17 cellular contexts compared by ENCODE assay signal in the genomic region with DNA sequence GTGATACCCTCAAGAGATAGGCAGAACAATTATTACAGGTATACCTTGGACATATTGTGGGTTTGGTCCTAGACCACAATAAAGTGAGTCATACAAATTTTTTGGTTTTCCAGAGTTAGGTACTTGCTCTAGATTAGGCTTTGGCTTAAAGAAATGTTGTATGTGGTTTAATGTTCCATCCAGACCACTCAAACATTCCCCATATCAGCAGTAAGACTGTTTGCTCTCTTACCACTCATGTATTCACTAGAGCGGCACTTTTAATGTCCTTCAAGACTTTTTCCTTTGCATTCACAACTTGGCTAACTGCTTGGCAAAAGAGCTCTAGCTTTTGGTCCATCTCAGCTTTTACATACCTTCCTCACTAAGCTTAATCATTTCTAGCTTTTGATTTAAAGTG.
A peak's percentile ranks its signal among the peaks of the same experiment; 100 is the strongest.
DNase-seq lines count a peak whose midpoint lies in the region; ATAC-seq, FAIRE-seq and TF ChIP-seq lines count a peak whose summit lies in the region.
"Had no signal": no experiment of that assay in that cellular context is flagged by ENCODE, and none has a peak within 500 bp of the region (broad histone marks: within the 10 kb centered on the region; RNA-seq: fewer than 3 reads in every experiment).

No MANE protein-coding gene starts in this region.

- no peak overlapping the region for H3K4me3 Mint-ChIP-seq in nephron progenitor cell
- H3K4me3 Mint-ChIP-seq: CD4-positive, alpha-beta T cell had no signal

- TF ChIP-seq CTCF in nephron progenitor cell (IDR thresholded peaks at IDR 0.05) = no peak
- TF ChIP-seq CTCF in upper lobe of right lung (IDR thresholded peaks at IDR 0.05) = no peak

- no peaks in the 10 kb centered on the region for H3K27me3 ChIP-seq in upper lobe of right lung

- no peaks in the 10 kb centered on the region for H3K36me3 ChIP-seq in upper lobe of right lung
- H3K36me3 ChIP-seq: HAP-1 had no signal

- peaks cover 4% of the 10 kb centered on the region for H3K27me3 Mint-ChIP-seq in nephron progenitor cell (ENCODE audit: low read depth, poor library complexity)
- H3K27me3 Mint-ChIP-seq: CD4-positive, alpha-beta T cell had no signal

- H3K27ac Mint-ChIP-seq in nephron progenitor cell = peak overlapping the region; percentile 62
- H3K27ac Mint-ChIP-seq: CD4-positive, alpha-beta T cell had no signal

- H3K27ac ChIP-seq in upper lobe of right lung = no peak overlapping the region
- H3K27ac ChIP-seq: C4-2B, GM23248 had no signal

- no peaks in the 10 kb centered on the region for H3K9me3 ChIP-seq in upper lobe of right lung
- H3K9me3 ChIP-seq: Caco-2, HAP-1 had no signal

- FAIRE-seq in RCC 7860 (lab: Jason Lieb, UNC) = no peak
- FAIRE-seq: A204.1, D721Med had no signal

- H3K36me3 Mint-ChIP-seq in nephron progenitor cell (ENCODE audit: low read depth) = no peaks in the 10 kb centered on the region

- peaks cover 14% of the 10 kb centered on the region for H3K4me1 Mint-ChIP-seq in nephron progenitor cell

- H3K4me1 ChIP-seq in upper lobe of right lung = no peaks in the 10 kb centered on the region
- H3K4me1 ChIP-seq: Caco-2, HAP-1 had no signal

- peaks cover 9% of the 10 kb centered on the region for H3K9me3 Mint-ChIP-seq in nephron progenitor cell
- H3K9me3 Mint-ChIP-seq: CD4-positive, alpha-beta T cell had no signal

- intact Hi-C loops in upper lobe of right lung (cut with DNase I) = no loop called here

- H3K4me3 ChIP-seq in upper lobe of right lung = no peak overlapping the region
- H3K4me3 ChIP-seq: GM23248, HAP-1 had no signal

- DNase-seq in RCC 7860 (ENCODE audit: low spot score) (peak; percentile 51), kidney tubule cell (ENCODE audit: low spot score) (peak; percentile 63), nephron progenitor cell (no peak), upper lobe of right lung (no peak), NCI-H2081 treated with DMSO at 0.1 percent for 48 hours (lab: John Stamatoyannopoulos, UW) (no peak), T-helper 2 cell (no peak), NCI-H510A treated with DMSO at 0.1 percent for 48 hours (lab: John Stamatoyannopoulos, UW) (no peak), NCI-H2171 (lab: John Stamatoyannopoulos, UW) (no peak)
- DNase-seq: AML-193; Caco-2; CD4-positive, alpha-beta T cell; GF-D8; GM23248 had no signal

- ATAC-seq in upper lobe of right lung = peak; percentile 82

Comparison
In these comparisons a context has a peak if more than half of its experiments do, and no peak if none do; other contexts are left out.
1. DNase-seq: peak in RCC 7860 (single experiment) and kidney tubule cell (single experiment); none in nephron progenitor cell (single experiment), upper lobe of right lung (single experiment), NCI-H2081 treated with DMSO at 0.1 percent for 48 hours (single experiment), T-helper 2 cell (0 of 5), NCI-H510A treated with DMSO at 0.1 percent for 48 hours (single experiment) and NCI-H2171 (single experiment).